18 cellular contexts compared by ENCODE assay signal in the genomic region with DNA sequence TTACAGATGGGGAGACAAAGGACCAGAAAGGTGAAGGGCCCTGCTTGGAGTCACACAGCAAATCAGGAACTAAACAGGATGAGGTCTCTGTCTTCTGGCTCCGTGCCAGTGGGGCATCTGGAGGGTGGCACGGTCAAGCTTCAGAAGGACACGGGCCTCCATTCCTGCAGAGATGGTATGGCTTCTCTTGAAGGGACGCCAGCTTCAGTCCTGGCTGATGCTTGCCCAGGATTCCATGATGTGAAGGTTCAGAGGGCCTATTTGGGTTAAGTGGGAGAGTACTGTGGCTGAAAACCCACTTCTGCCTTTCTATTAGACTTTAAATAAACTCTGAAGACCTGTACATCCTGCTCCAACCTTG. TPM values are rescaled to one million over a fixed set of nuclear protein-coding genes. Genes with fewer than 3 reads are reported as not detected.
"Had no signal": no experiment of that assay in that cellular context is flagged by ENCODE, and none has a peak within 500 bp of the region (broad histone marks: within the 10 kb centered on the region; RNA-seq: fewer than 3 reads in every experiment).

No MANE protein-coding gene starts in this region.

- DNase-seq: effector memory CD8-positive, alpha-beta T cell; gastrocnemius medialis; islet precursor cell; left ventricle myocardium inferior; mesendoderm; naive B cell; nephron progenitor cell; stimulated activated CD4-positive, alpha-beta T cell treated with anti-CD3 and anti-CD28 coated beads, Interleukin-15, amount 100 ng/mL, for 24 hours; stimulated activated CD4-positive, alpha-beta T cell treated with anti-CD3 and anti-CD28 coated beads, Interleukin-1b, Interleukin-23, amount 100 ng/mL, for 48 hours; stimulated activated CD4-positive, alpha-beta T cell treated with anti-CD3 and anti-CD28 coated beads, Interleukin-4, amount 100 ng/mL, for 24 hours; tibial artery; upper lobe of left lung; uterus had no signal

- H3K27ac ChIP-seq: epithelial cell of prostate, esophagus muscularis mucosa, gastrocnemius medialis, left ventricle myocardium inferior, tibial artery, uterus had no signal

- H3K4me1 ChIP-seq: gastrocnemius medialis, tibial artery, uterus had no signal

- H3K9me3 ChIP-seq: gastrocnemius medialis, uterus had no signal

- H3K4me3 ChIP-seq: esophagus muscularis mucosa, gastrocnemius medialis, left ventricle myocardium inferior, tibial artery, upper lobe of left lung, uterus had no signal

- H3K36me3 ChIP-seq: gastrocnemius medialis, tibial artery, uterus had no signal

- ATAC-seq: effector memory CD8-positive, alpha-beta T cell; gastrocnemius medialis; stimulated activated memory B cell treated with anti-CD40 and anti-IgM and Interleukin-4, amounts not matched to agents 10 μg/mL and 1 μg/mL and 100 μg/mL, for 72 hours had no signal

RNA-seq across cellular contexts. Expression of a gene that starts 6.1 kb away (rescaled TPM):
- total RNA-seq: fibroblast of villous mesenchyme, pulmonary artery endothelial cell had no signal
